ENCODE assay signal across 18 cellular contexts in genomic region chr2:127546797-127547196, GRCh38. TPM values are rescaled to one million over a fixed set of nuclear protein-coding genes. Genes with fewer than 3 reads are reported as not detected.
DNase-seq lines count a peak whose midpoint lies in the region; ATAC-seq and TF ChIP-seq lines count a peak whose summit lies in the region.
"Had no signal": no experiment of that assay in that cellular context is flagged by ENCODE, and none has a peak within 500 bp of the region (broad histone marks: within the 10 kb centered on the region; RNA-seq: fewer than 3 reads in every experiment).

No MANE protein-coding gene starts in this region.

- TF ChIP-seq EP300 in upper lobe of left lung (IDR thresholded peaks at IDR 0.05): no peak

- no peaks in the 10 kb centered on the region for H3K27me3 ChIP-seq in upper lobe of left lung

- H3K36me3 ChIP-seq in HEK293 (ENCODE audit: control insufficient read depth in 2 of 2, insufficient read depth in 1 of 2, low read length in 2 of 2): no peaks in the 10 kb centered on the region
- no peaks in the 10 kb centered on the region for H3K36me3 ChIP-seq in upper lobe of left lung

- TF ChIP-seq POLR2A in upper lobe of left lung (IDR thresholded peaks at IDR 0.05): no peak

- H3K27ac ChIP-seq in HEK293 (ENCODE audit: extremely low read depth, low read depth, low read length) (no peak overlapping the region), upper lobe of left lung (no peak overlapping the region)

- no peak for DNase-seq in HEK293T (ENCODE audit: extremely low spot score)
- peak; percentile 27 for DNase-seq in epithelial cell of esophagus (ENCODE audit: low read depth)
- no peak for DNase-seq in upper lobe of left lung
- no peak for DNase-seq in activated naive CD4-positive, alpha-beta T cell treated with anti-CD3 and anti-CD28 coated beads, Interleukin-2, amount 50 U/mL, for 16 hours
- DNase-seq in GM10266 (ENCODE audit: extremely low spot score): no peak
- DNase-seq: C1 segment of cervical spinal cord; Calu3; CD4-positive, alpha-beta memory T cell; COR-L47; DMS53; DMS79 treated with DMSO at 0.1 percent for 48 hours; GF-D8; GOT3; H7; HCEC 1CT; HFFc6 had no signal

- TF ChIP-seq CTCF in HEK293 (tag by site-specific recombination; IDR thresholded peaks at IDR 0.05) (no peak), epithelial cell of esophagus (IDR thresholded peaks at IDR 0.05; ENCODE audit: insufficient read depth, low read depth, low read length, missing control alignments) (no peak), upper lobe of left lung (IDR thresholded peaks at IDR 0.05) (no peak), GM10266 (IDR thresholded peaks at IDR 0.05; ENCODE audit: control insufficient read depth, insufficient read depth, low read depth, missing control alignments) (no peak)

- no peak for ATAC-seq in upper lobe of left lung (ENCODE audit: low FRiP score in 2 of 2)

- no peak overlapping the region for H3K4me3 ChIP-seq in HEK293 (ENCODE audit: low read depth, low read length)
- no peak overlapping the region for H3K4me3 ChIP-seq in epithelial cell of esophagus (ENCODE audit: low read length)
- H3K4me3 ChIP-seq in upper lobe of left lung: no peak overlapping the region

- WGBS in upper lobe of left lung, 2 donors: 86 to 87% methylated on average over 3 of the region's 3 CpGs

- POLR2A ChIA-PET in HEK293 (lab: Yijun Ruan, JAX): no interaction called here
- POLR2A ChIA-PET in HEK293T (lab: Yijun Ruan, JAX): no interaction called here

- H3K9me3 ChIP-seq in HEK293 (ENCODE audit: control insufficient read depth, insufficient read depth, low read depth, low read length): no peaks in the 10 kb centered on the region
- no peaks in the 10 kb centered on the region for H3K9me3 ChIP-seq in upper lobe of left lung

- H3K4me1 ChIP-seq in HEK293 (ENCODE audit: control insufficient read depth, insufficient read depth, low read length) (no peaks in the 10 kb centered on the region), upper lobe of left lung (no peaks in the 10 kb centered on the region)

- CTCF ChIA-PET in HEK293 (lab: Yijun Ruan, JAX): no interaction called here
- CTCF ChIA-PET in HEK293T (lab: Yijun Ruan, JAX): no interaction called here

TF ChIP-seq in HEK293, 187 proteins besides CTCF, POLR2A, EP300 and RAD21 (continues in another document):
- TF ChIP-seq ZNF585B (tag by site-specific recombination; IDR thresholded peaks at IDR 0.05) (no peak), ZNF664 (tag by site-specific recombination; IDR thresholded peaks at IDR 0.05) (no peak), ZFP3 (tag by site-specific recombination; IDR thresholded peaks at IDR 0.05; ENCODE audit: low read depth) (no peak), ZIC2 (tag by site-specific recombination; IDR thresholded peaks at IDR 0.05) (no peak), SP2 (tag by site-specific recombination; IDR thresholded peaks at IDR 0.05) (no peak), PRDM10 (tag by site-specific recombination; IDR thresholded peaks at IDR 0.05) (no peak), ZSCAN23 (tag by site-specific recombination; IDR thresholded peaks at IDR 0.05) (no peak), FEZF1 (tag by site-specific recombination; IDR thresholded peaks at IDR 0.05) (no peak), ZSCAN5A (tag by site-specific recombination; IDR thresholded peaks at IDR 0.05) (no peak), TCF7L2 (IDR thresholded peaks at IDR 0.05; ENCODE audit: borderline replicate concordance, low read depth, low read length) (no peak), ZNF24 (tag by site-specific recombination; IDR thresholded peaks at IDR 0.05) (no peak)

TF ChIP-seq in HEK293T, 16 proteins besides CTCF, POLR2A, EP300 and RAD21:
- TF ChIP-seq ELF4 (IDR thresholded peaks at IDR 0.05) (no peak), TARDBP (IDR thresholded peaks at IDR 0.05) (peak; percentile 5; the same call in 1 of the 2 replicates), FOXM1 (IDR thresholded peaks at IDR 0.05; ENCODE audit: borderline replicate concordance) (no peak)

RNA-seq across cellular contexts. Expression of gene MYO7B, which starts 11.3 kb away (rescaled TPM):
- 1 to 10 TPM; 1.2 to 6.1 (median 3.1) TPM for total RNA-seq in upper lobe of left lung
- total RNA-seq: CD4-positive, alpha-beta memory T cell; G401; H7 had no signal

RNA-seq across cellular contexts. Expression of gene IWS1, which starts 20.5 kb away (rescaled TPM):
- total RNA-seq in upper lobe of left lung: 100 to 1,000 TPM in 1 of 6 donors, 10 to 100 TPM in 5; 29.5 to 128 (median 58.6) TPM
